ENCODE assay signal across 1 cellular context in the genomic region with DNA sequence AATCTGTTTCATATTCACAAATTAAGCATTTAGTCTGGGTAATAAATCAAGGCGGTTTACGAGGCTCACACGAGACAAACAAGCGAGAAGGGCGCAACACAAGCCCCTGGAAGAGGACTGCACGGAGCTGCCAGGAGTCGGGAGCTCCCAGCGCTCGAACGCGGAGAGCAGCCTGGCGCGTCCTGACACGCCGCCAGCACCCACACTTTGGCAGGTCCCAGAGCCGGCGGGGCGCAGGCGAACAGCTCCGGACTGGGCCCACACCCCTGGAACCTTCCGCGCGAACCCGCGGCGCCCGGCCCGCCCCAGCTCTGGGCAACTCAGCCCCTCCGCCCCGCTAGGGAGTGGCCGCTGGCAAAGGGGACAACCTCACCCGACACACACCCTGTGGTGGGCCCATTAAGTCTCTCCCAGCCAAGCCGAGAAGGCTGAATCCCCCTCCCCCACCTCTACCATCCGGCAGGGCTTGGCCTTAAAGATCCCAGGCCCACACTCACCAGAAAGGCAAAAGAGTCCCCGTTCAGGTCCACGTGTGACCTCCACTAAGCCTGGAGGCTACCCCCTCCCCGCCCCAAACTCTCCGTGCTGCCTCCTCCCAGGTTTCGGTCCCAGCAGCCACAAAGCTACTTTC.
TF ChIP-seq lines count a peak whose summit lies in the region.

No MANE protein-coding gene starts in this region.

TF ChIP-seq in HepG2, 621 proteins besides CTCF, POLR2A, EP300 and RAD21:
- no peak for TF ChIP-seq SIN3A (IDR thresholded peaks at IDR 0.05; ENCODE audit: borderline replicate concordance, low read depth, low read length)
- no peak for TF ChIP-seq TBX2 (CRISPR knock-in tag; IDR thresholded peaks at IDR 0.05; ENCODE audit: borderline replicate concordance)
- no peak for TF ChIP-seq TSC22D2 (CRISPR knock-in tag; IDR thresholded peaks at IDR 0.05; ENCODE audit: borderline replicate concordance)
- TF ChIP-seq, protein P1, sequence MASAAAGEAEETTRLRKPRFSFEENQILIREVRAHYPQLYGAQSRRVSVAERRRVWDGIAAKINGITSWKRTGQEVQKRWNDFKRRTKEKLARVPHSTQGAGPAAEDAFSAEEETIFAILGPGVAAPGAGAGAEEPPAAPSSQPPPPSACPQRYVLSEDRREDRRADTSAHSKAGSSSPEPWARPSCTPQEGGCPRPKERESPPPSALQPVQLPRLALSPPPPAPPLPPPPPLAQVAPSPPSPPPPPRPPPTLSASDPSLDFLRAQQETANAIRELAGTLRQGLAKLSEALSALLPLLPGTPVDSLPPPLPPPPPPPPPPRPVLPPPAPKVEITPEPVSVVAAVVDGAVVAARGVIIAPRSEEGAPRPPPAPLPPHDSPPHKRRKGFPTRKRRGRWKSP (CRISPR knock-in tag; IDR thresholded peaks at IDR 0.05): no peak
- TF ChIP-seq ZNF3 (CRISPR knock-in tag; IDR thresholded peaks at IDR 0.05): no peak
- TF ChIP-seq, protein P2, sequence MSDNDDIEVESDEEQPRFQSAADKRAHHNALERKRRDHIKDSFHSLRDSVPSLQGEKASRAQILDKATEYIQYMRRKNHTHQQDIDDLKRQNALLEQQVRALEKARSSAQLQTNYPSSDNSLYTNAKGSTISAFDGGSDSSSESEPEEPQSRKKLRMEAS (IDR thresholded peaks at IDR 0.05): 0 out of 2 replicates have a peak, but pooled peaks have one; percentile 25
- no peak for TF ChIP-seq HDAC6 (IDR thresholded peaks at IDR 0.05; ENCODE audit: low read depth, low read length)
- TF ChIP-seq, protein P3, sequence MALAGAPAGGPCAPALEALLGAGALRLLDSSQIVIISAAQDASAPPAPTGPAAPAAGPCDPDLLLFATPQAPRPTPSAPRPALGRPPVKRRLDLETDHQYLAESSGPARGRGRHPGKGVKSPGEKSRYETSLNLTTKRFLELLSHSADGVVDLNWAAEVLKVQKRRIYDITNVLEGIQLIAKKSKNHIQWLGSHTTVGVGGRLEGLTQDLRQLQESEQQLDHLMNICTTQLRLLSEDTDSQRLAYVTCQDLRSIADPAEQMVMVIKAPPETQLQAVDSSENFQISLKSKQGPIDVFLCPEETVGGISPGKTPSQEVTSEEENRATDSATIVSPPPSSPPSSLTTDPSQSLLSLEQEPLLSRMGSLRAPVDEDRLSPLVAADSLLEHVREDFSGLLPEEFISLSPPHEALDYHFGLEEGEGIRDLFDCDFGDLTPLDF (CRISPR knock-in tag; IDR thresholded peaks at IDR 0.05): no peak
- TF ChIP-seq ZEB1 (IDR thresholded peaks at IDR 0.05; ENCODE audit: insufficient replicate concordance, low read depth): no peak
- no peak for TF ChIP-seq ZNF788 (CRISPR knock-in tag; IDR thresholded peaks at IDR 0.05; ENCODE audit: borderline replicate concordance)
- TF ChIP-seq, protein P4, sequence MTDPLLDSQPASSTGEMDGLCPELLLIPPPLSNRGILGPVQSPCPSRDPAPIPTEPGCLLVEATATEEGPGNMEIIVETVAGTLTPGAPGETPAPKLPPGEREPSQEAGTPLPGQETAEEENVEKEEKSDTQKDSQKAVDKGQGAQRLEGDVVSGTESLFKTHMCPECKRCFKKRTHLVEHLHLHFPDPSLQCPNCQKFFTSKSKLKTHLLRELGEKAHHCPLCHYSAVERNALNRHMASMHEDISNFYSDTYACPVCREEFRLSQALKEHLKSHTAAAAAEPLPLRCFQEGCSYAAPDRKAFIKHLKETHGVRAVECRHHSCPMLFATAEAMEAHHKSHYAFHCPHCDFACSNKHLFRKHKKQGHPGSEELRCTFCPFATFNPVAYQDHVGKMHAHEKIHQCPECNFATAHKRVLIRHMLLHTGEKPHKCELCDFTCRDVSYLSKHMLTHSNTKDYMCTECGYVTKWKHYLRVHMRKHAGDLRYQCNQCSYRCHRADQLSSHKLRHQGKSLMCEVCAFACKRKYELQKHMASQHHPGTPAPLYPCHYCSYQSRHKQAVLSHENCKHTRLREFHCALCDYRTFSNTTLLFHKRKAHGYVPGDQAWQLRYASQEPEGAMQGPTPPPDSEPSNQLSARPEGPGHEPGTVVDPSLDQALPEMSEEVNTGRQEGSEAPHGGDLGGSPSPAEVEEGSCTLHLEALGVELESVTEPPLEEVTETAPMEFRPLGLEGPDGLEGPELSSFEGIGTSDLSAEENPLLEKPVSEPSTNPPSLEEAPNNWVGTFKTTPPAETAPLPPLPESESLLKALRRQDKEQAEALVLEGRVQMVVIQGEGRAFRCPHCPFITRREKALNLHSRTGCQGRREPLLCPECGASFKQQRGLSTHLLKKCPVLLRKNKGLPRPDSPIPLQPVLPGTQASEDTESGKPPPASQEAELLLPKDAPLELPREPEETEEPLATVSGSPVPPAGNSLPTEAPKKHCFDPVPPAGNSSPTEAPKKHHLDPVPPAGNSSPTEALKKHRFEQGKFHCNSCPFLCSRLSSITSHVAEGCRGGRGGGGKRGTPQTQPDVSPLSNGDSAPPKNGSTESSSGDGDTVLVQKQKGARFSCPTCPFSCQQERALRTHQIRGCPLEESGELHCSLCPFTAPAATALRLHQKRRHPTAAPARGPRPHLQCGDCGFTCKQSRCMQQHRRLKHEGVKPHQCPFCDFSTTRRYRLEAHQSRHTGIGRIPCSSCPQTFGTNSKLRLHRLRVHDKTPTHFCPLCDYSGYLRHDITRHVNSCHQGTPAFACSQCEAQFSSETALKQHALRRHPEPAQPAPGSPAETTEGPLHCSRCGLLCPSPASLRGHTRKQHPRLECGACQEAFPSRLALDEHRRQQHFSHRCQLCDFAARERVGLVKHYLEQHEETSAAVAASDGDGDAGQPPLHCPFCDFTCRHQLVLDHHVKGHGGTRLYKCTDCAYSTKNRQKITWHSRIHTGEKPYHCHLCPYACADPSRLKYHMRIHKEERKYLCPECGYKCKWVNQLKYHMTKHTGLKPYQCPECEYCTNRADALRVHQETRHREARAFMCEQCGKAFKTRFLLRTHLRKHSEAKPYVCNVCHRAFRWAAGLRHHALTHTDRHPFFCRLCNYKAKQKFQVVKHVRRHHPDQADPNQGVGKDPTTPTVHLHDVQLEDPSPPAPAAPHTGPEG (CRISPR knock-in tag; IDR thresholded peaks at IDR 0.05): no peak
- no peak for TF ChIP-seq CHD2 (IDR thresholded peaks at IDR 0.05; ENCODE audit: low read depth, low read length)
- TF ChIP-seq ZNF878 (CRISPR knock-in tag; IDR thresholded peaks at IDR 0.05): no peak
- TF ChIP-seq, protein P5, sequence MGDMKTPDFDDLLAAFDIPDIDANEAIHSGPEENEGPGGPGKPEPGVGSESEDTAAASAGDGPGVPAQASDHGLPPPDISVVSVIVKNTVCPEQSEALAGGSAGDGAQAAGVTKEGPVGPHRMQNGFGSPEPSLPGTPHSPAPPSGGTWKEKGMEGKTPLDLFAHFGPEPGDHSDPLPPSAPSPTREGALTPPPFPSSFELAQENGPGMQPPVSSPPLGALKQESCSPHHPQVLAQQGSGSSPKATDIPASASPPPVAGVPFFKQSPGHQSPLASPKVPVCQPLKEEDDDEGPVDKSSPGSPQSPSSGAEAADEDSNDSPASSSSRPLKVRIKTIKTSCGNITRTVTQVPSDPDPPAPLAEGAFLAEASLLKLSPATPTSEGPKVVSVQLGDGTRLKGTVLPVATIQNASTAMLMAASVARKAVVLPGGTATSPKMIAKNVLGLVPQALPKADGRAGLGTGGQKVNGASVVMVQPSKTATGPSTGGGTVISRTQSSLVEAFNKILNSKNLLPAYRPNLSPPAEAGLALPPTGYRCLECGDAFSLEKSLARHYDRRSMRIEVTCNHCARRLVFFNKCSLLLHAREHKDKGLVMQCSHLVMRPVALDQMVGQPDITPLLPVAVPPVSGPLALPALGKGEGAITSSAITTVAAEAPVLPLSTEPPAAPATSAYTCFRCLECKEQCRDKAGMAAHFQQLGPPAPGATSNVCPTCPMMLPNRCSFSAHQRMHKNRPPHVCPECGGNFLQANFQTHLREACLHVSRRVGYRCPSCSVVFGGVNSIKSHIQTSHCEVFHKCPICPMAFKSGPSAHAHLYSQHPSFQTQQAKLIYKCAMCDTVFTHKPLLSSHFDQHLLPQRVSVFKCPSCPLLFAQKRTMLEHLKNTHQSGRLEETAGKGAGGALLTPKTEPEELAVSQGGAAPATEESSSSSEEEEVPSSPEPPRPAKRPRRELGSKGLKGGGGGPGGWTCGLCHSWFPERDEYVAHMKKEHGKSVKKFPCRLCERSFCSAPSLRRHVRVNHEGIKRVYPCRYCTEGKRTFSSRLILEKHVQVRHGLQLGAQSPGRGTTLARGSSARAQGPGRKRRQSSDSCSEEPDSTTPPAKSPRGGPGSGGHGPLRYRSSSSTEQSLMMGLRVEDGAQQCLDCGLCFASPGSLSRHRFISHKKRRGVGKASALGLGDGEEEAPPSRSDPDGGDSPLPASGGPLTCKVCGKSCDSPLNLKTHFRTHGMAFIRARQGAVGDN (CRISPR knock-in tag; IDR thresholded peaks at IDR 0.05): peak; percentile 58; the same call in 1 of the 2 replicates
- no peak for TF ChIP-seq SSRP1 (CRISPR knock-in tag; IDR thresholded peaks at IDR 0.05)
- no peak for TF ChIP-seq ZNF557 (CRISPR knock-in tag; IDR thresholded peaks at IDR 0.05)
- no peak for TF ChIP-seq ZNF547 (CRISPR knock-in tag; IDR thresholded peaks at IDR 0.05)
- TF ChIP-seq, protein P6, sequence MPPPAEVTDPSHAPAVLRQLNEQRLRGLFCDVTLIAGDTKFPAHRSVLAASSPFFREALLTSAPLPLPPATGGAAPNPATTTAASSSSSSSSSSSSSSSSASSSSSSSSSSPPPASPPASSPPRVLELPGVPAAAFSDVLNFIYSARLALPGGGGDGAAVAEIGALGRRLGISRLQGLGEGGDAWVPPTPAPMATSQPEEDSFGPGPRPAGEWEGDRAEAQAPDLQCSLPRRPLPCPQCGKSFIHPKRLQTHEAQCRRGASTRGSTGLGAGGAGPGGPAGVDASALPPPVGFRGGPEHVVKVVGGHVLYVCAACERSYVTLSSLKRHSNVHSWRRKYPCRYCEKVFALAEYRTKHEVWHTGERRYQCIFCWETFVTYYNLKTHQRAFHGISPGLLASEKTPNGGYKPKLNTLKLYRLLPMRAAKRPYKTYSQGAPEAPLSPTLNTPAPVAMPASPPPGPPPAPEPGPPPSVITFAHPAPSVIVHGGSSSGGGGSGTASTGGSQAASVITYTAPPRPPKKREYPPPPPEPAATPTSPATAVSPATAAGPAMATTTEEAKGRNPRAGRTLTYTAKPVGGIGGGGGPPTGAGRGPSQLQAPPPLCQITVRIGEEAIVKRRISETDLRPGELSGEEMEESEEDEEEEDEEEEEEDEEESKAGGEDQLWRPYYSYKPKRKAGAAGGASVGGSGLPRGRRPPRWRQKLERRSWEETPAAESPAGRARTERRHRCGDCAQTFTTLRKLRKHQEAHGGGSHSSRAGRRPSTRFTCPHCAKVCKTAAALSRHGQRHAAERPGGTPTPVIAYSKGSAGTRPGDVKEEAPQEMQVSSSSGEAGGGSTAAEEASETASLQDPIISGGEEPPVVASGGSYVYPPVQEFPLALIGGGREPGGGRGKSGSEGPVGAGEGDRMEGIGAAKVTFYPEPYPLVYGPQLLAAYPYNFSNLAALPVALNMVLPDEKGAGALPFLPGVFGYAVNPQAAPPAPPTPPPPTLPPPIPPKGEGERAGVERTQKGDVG (CRISPR knock-in tag; IDR thresholded peaks at IDR 0.05; ENCODE audit: borderline replicate concordance): no peak
- TF ChIP-seq, protein P7, sequence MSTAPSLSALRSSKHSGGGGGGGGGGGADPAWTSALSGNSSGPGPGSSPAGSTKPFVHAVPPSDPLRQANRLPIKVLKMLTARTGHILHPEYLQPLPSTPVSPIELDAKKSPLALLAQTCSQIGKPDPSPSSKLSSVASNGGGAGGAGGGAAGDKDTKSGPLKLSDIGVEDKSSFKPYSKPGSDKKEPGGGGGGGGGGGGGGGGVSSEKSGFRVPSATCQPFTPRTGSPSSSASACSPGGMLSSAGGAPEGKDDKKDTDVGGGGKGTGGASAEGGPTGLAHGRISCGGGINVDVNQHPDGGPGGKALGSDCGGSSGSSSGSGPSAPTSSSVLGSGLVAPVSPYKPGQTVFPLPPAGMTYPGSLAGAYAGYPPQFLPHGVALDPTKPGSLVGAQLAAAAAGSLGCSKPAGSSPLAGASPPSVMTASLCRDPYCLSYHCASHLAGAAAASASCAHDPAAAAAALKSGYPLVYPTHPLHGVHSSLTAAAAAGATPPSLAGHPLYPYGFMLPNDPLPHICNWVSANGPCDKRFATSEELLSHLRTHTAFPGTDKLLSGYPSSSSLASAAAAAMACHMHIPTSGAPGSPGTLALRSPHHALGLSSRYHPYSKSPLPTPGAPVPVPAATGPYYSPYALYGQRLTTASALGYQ (CRISPR knock-in tag; IDR thresholded peaks at IDR 0.05): no peak
- TF ChIP-seq SUZ12 (IDR thresholded peaks at IDR 0.05; ENCODE audit: low read depth, low read length): no peak
- TF ChIP-seq ZNF562 (CRISPR knock-in tag; IDR thresholded peaks at IDR 0.05; ENCODE audit: borderline replicate concordance): no peak
- TF ChIP-seq, protein P8, sequence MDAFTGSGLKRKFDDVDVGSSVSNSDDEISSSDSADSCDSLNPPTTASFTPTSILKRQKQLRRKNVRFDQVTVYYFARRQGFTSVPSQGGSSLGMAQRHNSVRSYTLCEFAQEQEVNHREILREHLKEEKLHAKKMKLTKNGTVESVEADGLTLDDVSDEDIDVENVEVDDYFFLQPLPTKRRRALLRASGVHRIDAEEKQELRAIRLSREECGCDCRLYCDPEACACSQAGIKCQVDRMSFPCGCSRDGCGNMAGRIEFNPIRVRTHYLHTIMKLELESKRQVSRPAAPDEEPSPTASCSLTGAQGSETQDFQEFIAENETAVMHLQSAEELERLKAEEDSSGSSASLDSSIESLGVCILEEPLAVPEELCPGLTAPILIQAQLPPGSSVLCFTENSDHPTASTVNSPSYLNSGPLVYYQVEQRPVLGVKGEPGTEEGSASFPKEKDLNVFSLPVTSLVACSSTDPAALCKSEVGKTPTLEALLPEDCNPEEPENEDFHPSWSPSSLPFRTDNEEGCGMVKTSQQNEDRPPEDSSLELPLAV (CRISPR knock-in tag; conservative IDR thresholded peaks at IDR 0.05; ENCODE audit: low read depth): no peak
- peak; percentile 28; the same call in 1 of the 2 replicates for TF ChIP-seq ZFX (CRISPR knock-in tag; IDR thresholded peaks at IDR 0.05; ENCODE audit: low read depth)
- no peak for TF ChIP-seq POLR2AphosphoS2 (IDR thresholded peaks at IDR 0.05; ENCODE audit: low read depth, low read length)
- TF ChIP-seq RNF2 (conservative IDR thresholded peaks at IDR 0.05; ENCODE audit: low read depth): no peak
- no peak for TF ChIP-seq ZNF180 (CRISPR knock-in tag; IDR thresholded peaks at IDR 0.05; ENCODE audit: borderline replicate concordance, low read depth)
- peak; percentile 18; the same call in 1 of the 2 replicates for TF ChIP-seq PHF8 (CRISPR knock-in tag; IDR thresholded peaks at IDR 0.05)
- no peak for TF ChIP-seq SP140L (CRISPR knock-in tag; IDR thresholded peaks at IDR 0.05; ENCODE audit: borderline replicate concordance)
- TF ChIP-seq HMGA1 (CRISPR knock-in tag; conservative IDR thresholded peaks at IDR 0.05): no peak
- TF ChIP-seq, protein P9, sequence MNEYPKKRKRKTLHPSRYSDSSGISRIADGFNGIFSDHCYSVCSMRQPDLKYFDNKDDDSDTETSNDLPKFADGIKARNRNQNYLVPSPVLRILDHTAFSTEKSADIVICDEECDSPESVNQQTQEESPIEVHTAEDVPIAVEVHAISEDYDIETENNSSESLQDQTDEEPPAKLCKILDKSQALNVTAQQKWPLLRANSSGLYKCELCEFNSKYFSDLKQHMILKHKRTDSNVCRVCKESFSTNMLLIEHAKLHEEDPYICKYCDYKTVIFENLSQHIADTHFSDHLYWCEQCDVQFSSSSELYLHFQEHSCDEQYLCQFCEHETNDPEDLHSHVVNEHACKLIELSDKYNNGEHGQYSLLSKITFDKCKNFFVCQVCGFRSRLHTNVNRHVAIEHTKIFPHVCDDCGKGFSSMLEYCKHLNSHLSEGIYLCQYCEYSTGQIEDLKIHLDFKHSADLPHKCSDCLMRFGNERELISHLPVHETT (CRISPR knock-in tag; conservative IDR thresholded peaks at IDR 0.05): no peak
- no peak for TF ChIP-seq GATAD1 (CRISPR knock-in tag; IDR thresholded peaks at IDR 0.05)
- TF ChIP-seq SAP130 (CRISPR knock-in tag; IDR thresholded peaks at IDR 0.05; ENCODE audit: low read depth): peak; percentile 27; the same call in 1 of the 2 replicates
- TF ChIP-seq ZNF367 (CRISPR knock-in tag; IDR thresholded peaks at IDR 0.05; ENCODE audit: borderline replicate concordance): no peak
